ENCODE assay signal across 8 cellular contexts in the genomic region with DNA sequence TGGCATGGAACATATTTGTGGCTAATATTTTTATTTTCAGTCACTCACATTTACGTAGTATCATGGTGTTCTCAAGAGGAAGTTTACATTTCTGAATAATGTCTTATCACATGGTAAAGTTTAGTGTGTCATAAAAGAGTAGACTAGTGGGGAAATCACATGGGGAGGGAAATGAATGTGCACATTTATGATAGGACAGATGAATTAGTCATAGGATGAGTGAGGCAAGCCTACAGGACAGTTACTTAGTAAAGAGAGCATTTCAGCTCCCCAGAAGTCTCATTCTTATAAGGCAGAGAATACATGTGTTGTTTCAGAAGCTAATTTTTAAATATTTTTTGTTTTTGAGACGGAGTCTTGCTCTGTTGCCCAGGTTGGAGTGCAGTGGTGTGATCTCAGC. TPM values are rescaled to one million over a fixed set of nuclear protein-coding genes. Genes with fewer than 3 reads are reported as not detected.
A peak's percentile ranks its signal among the peaks of the same experiment; 100 is the strongest.
DNase-seq lines count a peak whose midpoint lies in the region; ATAC-seq and TF ChIP-seq lines count a peak whose summit lies in the region.

No MANE protein-coding gene starts in this region.

- POLR2A ChIA-PET in activated CD4-positive, alpha-beta memory T cell treated with anti-CD3 and anti-CD28 coated beads for 36 hours (lab: Charles Lee): interaction anchor here (0.7 to 5.5 kb wide), 4 partner anchors 9 to 230 kb away, joined by 3 to 31 read pairs (median 11); no protein-coding TSS in a partner anchor
- POLR2A ChIA-PET in CD8-positive, alpha-beta T cell (lab: Charles Lee): no interaction called here

- H4K20me1 ChIP-seq in hepatocyte (ENCODE audit: insufficient read depth, poor library complexity, severe bottlenecking): no peaks in the 10 kb centered on the region

- no peaks in the 10 kb centered on the region for H3K27me3 ChIP-seq in hepatocyte
- no peaks in the 10 kb centered on the region for H3K27me3 ChIP-seq in CD8-positive, alpha-beta T cell (ENCODE audit: insufficient read depth, low read length)

- peaks cover 3% of the 10 kb centered on the region for H3K79me2 ChIP-seq in hepatocyte

- peaks cover 46% of the 10 kb centered on the region for H3K4me1 Mint-ChIP-seq in activated CD4-positive, alpha-beta memory T cell treated with anti-CD3 and anti-CD28 coated beads for 36 hours (ENCODE audit: low read depth)
- peaks cover 4% of the 10 kb centered on the region for H3K4me1 Mint-ChIP-seq in CD8-positive, alpha-beta T cell (ENCODE audit: low read depth)

- peak overlapping the region; percentile 38 for H3K4me3 Mint-ChIP-seq in activated CD4-positive, alpha-beta memory T cell treated with anti-CD3 and anti-CD28 coated beads for 36 hours
- no peak overlapping the region for H3K4me3 Mint-ChIP-seq in CD8-positive, alpha-beta T cell

- no peak overlapping the region for H2AFZ ChIP-seq in hepatocyte

- no peaks in the 10 kb centered on the region for H3K9me2 ChIP-seq in hepatocyte (replicated peaks; ENCODE audit: insufficient read depth)

- CTCF ChIA-PET in activated CD4-positive, alpha-beta memory T cell treated with anti-CD3 and anti-CD28 coated beads for 36 hours (lab: Charles Lee): interaction anchor here (1.4 to 2.2 kb wide), 3 partner anchors 10 to 89 kb away, joined by 4 to 7 read pairs (median 4); no protein-coding TSS in a partner anchor
- CTCF ChIA-PET in CD8-positive, alpha-beta T cell (lab: Charles Lee): no interaction called here

- no peak overlapping the region for H3K4me2 ChIP-seq in hepatocyte

- no peaks in the 10 kb centered on the region for H3K9me3 Mint-ChIP-seq in activated CD4-positive, alpha-beta memory T cell treated with anti-CD3 and anti-CD28 coated beads for 36 hours
- no peaks in the 10 kb centered on the region for H3K9me3 Mint-ChIP-seq in CD8-positive, alpha-beta T cell

- TF ChIP-seq CTCF in AG09309 (IDR thresholded peaks at IDR 0.05; ENCODE audit: control insufficient read depth, insufficient read depth, low read depth, low read length, missing control alignments) (no peak), hepatocyte (IDR thresholded peaks at IDR 0.05; ENCODE audit: poor library complexity) (no peak)
- no peak for TF ChIP-seq CTCF in CD8-positive, alpha-beta T cell (IDR thresholded peaks at IDR 0.05)

- H3K4me1 ChIP-seq in hepatocyte (ENCODE audit: insufficient read depth): no peaks in the 10 kb centered on the region
- no peaks in the 10 kb centered on the region for H3K4me1 ChIP-seq in CD8-positive, alpha-beta T cell (ENCODE audit: insufficient read depth, low read length)

- no peaks in the 10 kb centered on the region for H3K27me3 Mint-ChIP-seq in activated CD4-positive, alpha-beta memory T cell treated with anti-CD3 and anti-CD28 coated beads for 36 hours
- H3K27me3 Mint-ChIP-seq in CD8-positive, alpha-beta T cell (ENCODE audit: low read depth): no peaks in the 10 kb centered on the region

- no peaks in the 10 kb centered on the region for H3K9me3 ChIP-seq in hepatocyte (ENCODE audit: low read depth)
- no peaks in the 10 kb centered on the region for H3K9me3 ChIP-seq in CD8-positive, alpha-beta T cell (ENCODE audit: low read length)

- H3K4me3 ChIP-seq in AG09309 (ENCODE audit: control insufficient read depth, low read depth, low read length) (no peak overlapping the region), hepatocyte (no peak overlapping the region)
- H3K4me3 ChIP-seq in CD8-positive, alpha-beta T cell (ENCODE audit: low read depth, low read length): no peak overlapping the region

- no peak for ATAC-seq in HG02798 (IDR thresholded peaks at IDR 0.05; ENCODE audit: poor library complexity, unreplicated experiment)
- ATAC-seq in CD8-positive, alpha-beta T cell: no peak

- intact Hi-C loops in activated CD4-positive, alpha-beta memory T cell treated with anti-CD3 and anti-CD28 coated beads for 36 hours (cut with micrococcal nuclease): loop anchor here (1.0 to 5.0 kb wide), 5 partner anchors 9 to 173 kb away; a partner anchor contains a TSS
- intact Hi-C loops in CD8-positive, alpha-beta T cell (cut with DNase I, micrococcal nuclease): no loop called here

- H3K27ac Mint-ChIP-seq in activated CD4-positive, alpha-beta memory T cell treated with anti-CD3 and anti-CD28 coated beads for 36 hours: peak overlapping the region; percentile 96
- no peak overlapping the region for H3K27ac Mint-ChIP-seq in CD8-positive, alpha-beta T cell

- H3K36me3 Mint-ChIP-seq in activated CD4-positive, alpha-beta memory T cell treated with anti-CD3 and anti-CD28 coated beads for 36 hours: peaks cover 30% of the 10 kb centered on the region
- no peaks in the 10 kb centered on the region for H3K36me3 Mint-ChIP-seq in CD8-positive, alpha-beta T cell

- 80% methylated on average over 2 of the region's 2 CpGs for WGBS in hepatocyte (ENCODE audit: low lambda C conversion rate, missing lambda C conversion rate)

- H3K36me3 ChIP-seq in hepatocyte (replicated peaks; ENCODE audit: insufficient read depth, low read depth): no peaks in the 10 kb centered on the region
- H3K36me3 ChIP-seq in CD8-positive, alpha-beta T cell (ENCODE audit: insufficient read depth, low read length): no peaks in the 10 kb centered on the region

- H3K27ac ChIP-seq in hepatocyte: peak overlapping the region; percentile 74
- H3K27ac ChIP-seq in CD8-positive, alpha-beta T cell (ENCODE audit: low read depth, low read length): no peak overlapping the region

- peak; percentile 71 for DNase-seq in AG09309 (ENCODE audit: low read depth)
- DNase-seq in HCEC 1CT: peak; percentile 93
- DNase-seq in activated CD4-positive, alpha-beta memory T cell treated with anti-CD3 and anti-CD28 coated beads for 36 hours: no peak
- DNase-seq in hepatocyte (ENCODE audit: low spot score): peak; percentile 31
- DNase-seq in germinal center (ENCODE audit: low spot score): no peak
- no peak for DNase-seq in NCI-H1092 treated with DMSO at 0.1 percent for 48 hours (lab: John Stamatoyannopoulos, UW)
- no peak for DNase-seq in CD8-positive, alpha-beta T cell

RNA-seq across cellular contexts. Expression of a gene that starts 6.2 kb away (rescaled TPM):
- 100 to 1,000 TPM in 1 of 2 experiments, 10 to 100 TPM in 1; 95.2 to 100 TPM for total RNA-seq in activated CD4-positive, alpha-beta memory T cell treated with anti-CD3 and anti-CD28 coated beads for 36 hours
- 29.9 and 30.3 TPM in 2 replicates for total RNA-seq in hepatocyte
- polyA plus RNA-seq in hepatocyte: 14.4 and 18.5 TPM in 2 replicates
- total RNA-seq in CD8-positive, alpha-beta T cell: 1 to 10 TPM in 1 of 2 experiments, under 1 TPM in 1; 0.65 to 1.5 TPM

Comparison
In these comparisons a context has a peak if more than half of its experiments do, and no peak if none do; other contexts are left out.
1. DNase-seq: peak in AG09309 (single experiment), HCEC 1CT (single experiment) and hepatocyte (single experiment); none in activated CD4-positive, alpha-beta memory T cell treated with anti-CD3 and anti-CD28 coated beads for 36 hours (single experiment), germinal center (single experiment), NCI-H1092 treated with DMSO at 0.1 percent for 48 hours (single experiment) and CD8-positive, alpha-beta T cell (0 of 7).
2. RNA of a gene that starts 6.2 kb away (total RNA-seq): 95.2 to 100 TPM in activated CD4-positive, alpha-beta memory T cell treated with anti-CD3 and anti-CD28 coated beads for 36 hours and 29.9 to 30.3 TPM in hepatocyte; 0.65 to 1.5 TPM in CD8-positive, alpha-beta T cell; every median in the first group is over 10 times any median in the second.